Comparison of ENCODE assay signal across 1 cellular context in the genomic region with DNA sequence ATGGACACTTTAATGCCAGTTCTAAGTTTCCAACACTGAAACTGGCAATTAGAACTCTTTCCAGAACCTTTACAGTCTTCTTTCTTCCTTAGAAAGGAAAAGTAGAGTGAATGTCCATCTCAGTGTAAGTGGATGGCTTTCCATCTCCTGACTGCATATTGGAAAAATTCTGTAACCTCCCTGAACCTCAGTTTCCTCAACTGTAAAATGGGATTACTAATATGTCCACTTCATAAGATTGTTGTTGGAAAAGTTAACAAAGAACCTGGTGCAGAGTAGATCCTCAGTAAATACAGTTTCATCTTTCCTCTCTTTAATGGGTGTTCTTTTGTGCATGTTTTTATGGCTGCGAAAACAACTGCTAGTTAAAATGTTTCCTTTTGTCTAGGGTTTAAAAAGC.
TF ChIP-seq lines count a peak whose summit lies in the region.

No MANE protein-coding gene starts in this region.

TF ChIP-seq in HepG2, 621 proteins besides CTCF, POLR2A, EP300 and RAD21 (continued from another document):
- TF ChIP-seq ARNT (IDR thresholded peaks at IDR 0.05), result no peak
- peak; percentile 80 for TF ChIP-seq ZNF629 (CRISPR knock-in tag; conservative IDR thresholded peaks at IDR 0.05)
- TF ChIP-seq TCF7L2 (IDR thresholded peaks at IDR 0.05; ENCODE audit: low read depth, low read length), result no peak
- no peak for TF ChIP-seq FOSL2 (CRISPR knock-in tag; IDR thresholded peaks at IDR 0.05)
TF ChIP-seq in HepG2: peak in this region for 1.
